Comparison of ENCODE assay signal across 1 cellular context in the genomic region with DNA sequence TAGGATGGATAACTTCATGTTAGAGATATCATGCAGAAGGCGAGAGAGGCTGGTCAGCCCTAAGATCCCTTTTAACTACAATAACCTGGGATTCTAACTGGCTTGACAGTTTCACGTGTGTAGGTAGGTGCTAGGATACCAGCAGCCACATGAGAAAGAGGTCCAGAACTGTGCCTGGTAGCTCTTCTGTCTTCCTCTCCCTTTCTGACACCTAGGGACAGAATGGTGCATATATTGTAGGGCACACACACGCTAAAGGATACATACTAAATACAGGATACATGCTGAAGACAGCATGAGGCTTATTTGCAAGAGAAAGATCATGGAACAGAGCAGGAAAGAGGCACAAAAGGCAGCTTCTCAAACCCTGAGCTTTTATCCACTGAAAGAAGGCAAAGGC.
TF ChIP-seq lines count a peak whose summit lies in the region.

No MANE protein-coding gene starts in this region.

TF ChIP-seq in K562, 482 proteins besides CTCF, POLR2A, EP300 and RAD21:
- TF ChIP-seq, protein P1, sequence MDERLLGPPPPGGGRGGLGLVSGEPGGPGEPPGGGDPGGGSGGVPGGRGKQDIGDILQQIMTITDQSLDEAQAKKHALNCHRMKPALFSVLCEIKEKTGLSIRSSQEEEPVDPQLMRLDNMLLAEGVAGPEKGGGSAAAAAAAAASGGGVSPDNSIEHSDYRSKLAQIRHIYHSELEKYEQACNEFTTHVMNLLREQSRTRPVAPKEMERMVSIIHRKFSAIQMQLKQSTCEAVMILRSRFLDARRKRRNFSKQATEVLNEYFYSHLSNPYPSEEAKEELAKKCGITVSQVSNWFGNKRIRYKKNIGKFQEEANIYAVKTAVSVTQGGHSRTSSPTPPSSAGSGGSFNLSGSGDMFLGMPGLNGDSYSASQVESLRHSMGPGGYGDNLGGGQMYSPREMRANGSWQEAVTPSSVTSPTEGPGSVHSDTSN (CRISPR knock-in tag; IDR thresholded peaks at IDR 0.05; ENCODE audit: low read depth) = no peak
- TF ChIP-seq, protein P1 (tag; conservative IDR thresholded peaks at IDR 0.05; ENCODE audit: low read depth) = no peak
- TF ChIP-seq, protein P2, sequence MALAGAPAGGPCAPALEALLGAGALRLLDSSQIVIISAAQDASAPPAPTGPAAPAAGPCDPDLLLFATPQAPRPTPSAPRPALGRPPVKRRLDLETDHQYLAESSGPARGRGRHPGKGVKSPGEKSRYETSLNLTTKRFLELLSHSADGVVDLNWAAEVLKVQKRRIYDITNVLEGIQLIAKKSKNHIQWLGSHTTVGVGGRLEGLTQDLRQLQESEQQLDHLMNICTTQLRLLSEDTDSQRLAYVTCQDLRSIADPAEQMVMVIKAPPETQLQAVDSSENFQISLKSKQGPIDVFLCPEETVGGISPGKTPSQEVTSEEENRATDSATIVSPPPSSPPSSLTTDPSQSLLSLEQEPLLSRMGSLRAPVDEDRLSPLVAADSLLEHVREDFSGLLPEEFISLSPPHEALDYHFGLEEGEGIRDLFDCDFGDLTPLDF (CRISPR knock-in tag; IDR thresholded peaks at IDR 0.05) = no peak
- TF ChIP-seq ZNF263 (CRISPR knock-in tag; IDR thresholded peaks at IDR 0.05; ENCODE audit: borderline replicate concordance) = 0 out of 2 replicates have a peak, but pooled peaks have one; percentile 21
